ENCODE assay signal across 1 cellular context in genomic region chr17:282000-282911, GRCh38.
TF ChIP-seq lines count a peak whose summit lies in the region.

No MANE protein-coding gene starts in this region.

TF ChIP-seq in HepG2, 621 proteins besides CTCF, POLR2A, EP300 and RAD21 (continued from another document and continues in another):
- TF ChIP-seq ZNF691 (CRISPR knock-in tag; IDR thresholded peaks at IDR 0.05; ENCODE audit: borderline replicate concordance, low read depth) (no peak), ZSCAN22 (CRISPR knock-in tag; IDR thresholded peaks at IDR 0.05) (no peak), ZNF83 (CRISPR knock-in tag; IDR thresholded peaks at IDR 0.05; ENCODE audit: borderline replicate concordance) (no peak), HCFC1 (IDR thresholded peaks at IDR 0.05; ENCODE audit: low read depth, low read length) (no peak), MAX (IDR thresholded peaks at IDR 0.05) (no peak), NFKB2 (CRISPR knock-in tag; IDR thresholded peaks at IDR 0.05; ENCODE audit: borderline replicate concordance) (no peak), HMG20A (CRISPR knock-in tag; IDR thresholded peaks at IDR 0.05; ENCODE audit: borderline replicate concordance) (no peak), RFXANK (CRISPR knock-in tag; IDR thresholded peaks at IDR 0.05) (no peak), MXI1 (IDR thresholded peaks at IDR 0.05; ENCODE audit: borderline replicate concordance, low read depth, low read length) (no peak), ZSCAN12 (CRISPR knock-in tag; IDR thresholded peaks at IDR 0.05) (no peak), CENPBD1 (CRISPR knock-in tag; IDR thresholded peaks at IDR 0.05; ENCODE audit: borderline replicate concordance, low read depth) (no peak), KDM4B (CRISPR knock-in tag; IDR thresholded peaks at IDR 0.05) (no peak), ZNF451 (CRISPR knock-in tag; IDR thresholded peaks at IDR 0.05) (no peak), ZFYVE20 (CRISPR knock-in tag; IDR thresholded peaks at IDR 0.05; ENCODE audit: borderline replicate concordance, low read depth) (no peak), TBL1XR1 (IDR thresholded peaks at IDR 0.05; ENCODE audit: borderline replicate concordance, low read length, partially characterized antibody) (no peak), STAT5B (CRISPR knock-in tag; IDR thresholded peaks at IDR 0.05) (no peak), ZNF724P (CRISPR knock-in tag; IDR thresholded peaks at IDR 0.05; ENCODE audit: borderline replicate concordance) (no peak), HDAC1 (CRISPR knock-in tag; IDR thresholded peaks at IDR 0.05) (no peak), ZNF331 (CRISPR knock-in tag; IDR thresholded peaks at IDR 0.05) (peak; percentile 67; the same call in 1 of the 2 replicates), NR1H2 (CRISPR knock-in tag; IDR thresholded peaks at IDR 0.05; ENCODE audit: borderline replicate concordance, low read depth) (no peak), TFAP4 (IDR thresholded peaks at IDR 0.05; ENCODE audit: borderline replicate concordance, low read depth) (no peak), ARID5B (CRISPR knock-in tag; IDR thresholded peaks at IDR 0.05) (peak; percentile 50), TGIF2 (CRISPR knock-in tag; IDR thresholded peaks at IDR 0.05) (no peak), ETS1 (CRISPR knock-in tag; IDR thresholded peaks at IDR 0.05) (no peak), ZNF12 (CRISPR knock-in tag; IDR thresholded peaks at IDR 0.05) (peak; percentile 66; the same call in 1 of the 2 replicates), KAT8 (CRISPR knock-in tag; IDR thresholded peaks at IDR 0.05) (no peak), FLYWCH1 (CRISPR knock-in tag; IDR thresholded peaks at IDR 0.05) (no peak), NCOA5 (CRISPR knock-in tag; IDR thresholded peaks at IDR 0.05) (no peak), POLR2AphosphoS5 (IDR thresholded peaks at IDR 0.05; ENCODE audit: low read depth, low read length) (no peak), SIN3B (IDR thresholded peaks at IDR 0.05; ENCODE audit: low read length) (no peak), ZNF709 (CRISPR knock-in tag; IDR thresholded peaks at IDR 0.05) (no peak), FOSL2 (CRISPR knock-in tag; IDR thresholded peaks at IDR 0.05) (no peak), CREB1 (IDR thresholded peaks at IDR 0.05) (no peak), CREB1 (CRISPR knock-in tag; IDR thresholded peaks at IDR 0.05) (no peak), RXRB (CRISPR knock-in tag; IDR thresholded peaks at IDR 0.05; ENCODE audit: borderline replicate concordance) (no peak), ZBTB25 (CRISPR knock-in tag; IDR thresholded peaks at IDR 0.05) (no peak), ELF1 (CRISPR knock-in tag; IDR thresholded peaks at IDR 0.05) (no peak), AHR (CRISPR knock-in tag; IDR thresholded peaks at IDR 0.05) (no peak), CREBL2 (CRISPR knock-in tag; IDR thresholded peaks at IDR 0.05; ENCODE audit: borderline replicate concordance) (no peak), TBX3 (IDR thresholded peaks at IDR 0.05; ENCODE audit: borderline replicate concordance) (no peak), ZNF160 (CRISPR knock-in tag; IDR thresholded peaks at IDR 0.05) (no peak), NFIC (IDR thresholded peaks at IDR 0.05; ENCODE audit: low read length) (no peak), HES4 (CRISPR knock-in tag; IDR thresholded peaks at IDR 0.05; ENCODE audit: borderline replicate concordance) (no peak), JUND (CRISPR knock-in tag; IDR thresholded peaks at IDR 0.05) (peak; percentile 88), ZNF552 (CRISPR knock-in tag; IDR thresholded peaks at IDR 0.05; ENCODE audit: borderline replicate concordance) (no peak), ATF3 (CRISPR knock-in tag; IDR thresholded peaks at IDR 0.05) (peak; percentile 90), HMG20B (CRISPR knock-in tag; conservative IDR thresholded peaks at IDR 0.05) (no peak), ZNF414 (CRISPR knock-in tag; IDR thresholded peaks at IDR 0.05) (no peak), ZNF124 (CRISPR knock-in tag; IDR thresholded peaks at IDR 0.05) (0 out of 2 replicates have a peak, but pooled peaks have one; percentile 50), SALL1 (CRISPR knock-in tag; IDR thresholded peaks at IDR 0.05) (peak; percentile 34; the same call in 1 of the 2 replicates), PHF20 (CRISPR knock-in tag; IDR thresholded peaks at IDR 0.05) (no peak), ZBTB14 (CRISPR knock-in tag; IDR thresholded peaks at IDR 0.05) (no peak), SNAPC4 (CRISPR knock-in tag; IDR thresholded peaks at IDR 0.05) (no peak), ZFP36 (IDR thresholded peaks at IDR 0.05; ENCODE audit: borderline replicate concordance, low read depth, low read length, partially characterized antibody) (no peak)
